In genomic region chr7:27734583-27734982, GRCh38 we compare ENCODE assay signal across 22 cellular contexts. TPM values are rescaled to one million over a fixed set of nuclear protein-coding genes. Genes with fewer than 3 reads are reported as not detected.
DNase-seq lines count a peak whose midpoint lies in the region; ATAC-seq, FAIRE-seq and TF ChIP-seq lines count a peak whose summit lies in the region.
"Had no signal": no experiment of that assay in that cellular context is flagged by ENCODE, and none has a peak within 500 bp of the region (broad histone marks: within the 10 kb centered on the region; RNA-seq: fewer than 3 reads in every experiment).

No MANE protein-coding gene starts in this region.

- H3K4me1 ChIP-seq in K562 (replicated peaks in 1 of 2; ENCODE audit: control insufficient read depth in 2 of 2, insufficient read depth in 2 of 2, low read length in 2 of 2) (peaks cover 7 to 9% of the 10 kb centered on the region in 2 experiments; a peak in 4 of 5 replicates), HepG2 (ENCODE audit: insufficient read depth, low read length) (peaks cover 64% of the 10 kb centered on the region)

- DNase-seq in activated CD4-positive, alpha-beta T cell treated with anti-CD3 and anti-CD28 coated beads, Interleukin-2, amount 10 ng/mL, durations not matched to agents 24 days and 14 days: peak; percentile 49
- no peak for DNase-seq in activated CD4-positive, alpha-beta T cell treated with anti-CD3 and anti-CD28 coated beads for 48 hours
- DNase-seq in K562 (ENCODE audit: extremely low read depth in 1 of 4, low spot score in 3 of 4): no peak
- DNase-seq in HepG2 (ENCODE audit: low spot score): no peak
- DNase-seq in type B pancreatic cell (ENCODE audit: extremely low spot score, unreplicated experiment): no peak
- no peak for DNase-seq in chondrocyte (ENCODE audit: low spot score)
- no peak for DNase-seq in H7
- no peak for DNase-seq in NCI-H526 (lab: John Stamatoyannopoulos, UW)
- DNase-seq: EL, GF-D8, NCI-H1092, NCI-H1436, NCI-H1930, NCI-H226, NCI-H510A treated with DMSO at 0.1 percent for 48 hours, NCI-H82, OCI-M1, RPMI8226, SHP77 treated with DMSO at 0.1 percent for 48 hours had no signal

- H3K27ac ChIP-seq in K562 (ENCODE audit: extremely low read depth, low read depth, low read length) (no peak overlapping the region), HepG2 (ENCODE audit: extremely low read length, insufficient read depth, low read length) (peak overlapping the region; percentile 22)
- H3K27ac ChIP-seq: SK-N-MC had no signal

- TF ChIP-seq EP300 in K562 (IDR thresholded peaks at IDR 0.05; ENCODE audit: low read length) (peak; percentile 72; the same call in 1 of the 2 replicates), HepG2 (IDR thresholded peaks at IDR 0.05; ENCODE audit: low read depth in 2 of 2, low read length in 2 of 2) (no peak), HepG2 (CRISPR knock-in tag; IDR thresholded peaks at IDR 0.05; ENCODE audit: borderline replicate concordance) (no peak)

- in situ Hi-C loops in K562 (cut with MboI): no loop called here
- in situ Hi-C loops in HepG2 (cut with HindIII; ENCODE audit: extremely low pct_ligation_motif_present, low pct_unique_long_range_greater_than_20kb): no loop called here

- H3K9ac ChIP-seq in K562 (ENCODE audit: insufficient read depth in 1 of 2, low read depth in 2 of 2, low read length in 2 of 2) (peak overlapping the region in 1 of 2 experiments; percentile 6; a peak in 1 of 4 replicates), HepG2 (ENCODE audit: insufficient read depth, low read depth, low read length) (no peak overlapping the region)

- TF ChIP-seq CTCF in K562 (IDR thresholded peaks at IDR 0.05 in 2 of 3, conservative IDR thresholded peaks at IDR 0.05 in 1 of 3; ENCODE audit: insufficient read depth in 2 of 3, low read depth in 1 of 3, low read length in 3 of 3) (no peak), HepG2 (CRISPR knock-in tag; IDR thresholded peaks at IDR 0.05) (no peak), type B pancreatic cell (conservative IDR thresholded peaks at IDR 0.05) (no peak), chondrocyte (IDR thresholded peaks at IDR 0.05) (no peak)

- H2AFZ ChIP-seq in K562 (ENCODE audit: low read depth, low read length) (peak overlapping the region; percentile 65; the same call in 1 of the 2 replicates), HepG2 (ENCODE audit: low read length) (no peak overlapping the region)

- intact Hi-C loops in activated CD4-positive, alpha-beta T cell treated with anti-CD3 and anti-CD28 coated beads, Interleukin-2, amount 10 ng/mL, durations not matched to agents 24 days and 14 days (cut with micrococcal nuclease): no loop called here
- intact Hi-C loops in K562 (cut with micrococcal nuclease): no loop called here
- intact Hi-C loops in HepG2 (cut with micrococcal nuclease; ENCODE audit: unreplicated experiment): no loop called here

- H3K4me2 ChIP-seq in K562 (ENCODE audit: insufficient read depth, low read length) (no peak overlapping the region), HepG2 (ENCODE audit: low read depth, low read length) (0 out of 2 replicates have a peak overlapping the region, but pooled peaks have one; percentile 44)

- H3K36me3 ChIP-seq in K562 (ENCODE audit: control insufficient read depth, insufficient read depth, low read length) (no peaks in the 10 kb centered on the region), HepG2 (replicated peaks in 1 of 2; ENCODE audit: control insufficient read depth in 1 of 2, insufficient read depth in 2 of 2, low read length in 2 of 2) (no peaks in the 10 kb centered on the region), H7 (replicated peaks; ENCODE audit: control insufficient read depth, insufficient read depth, low read length) (no peaks in the 10 kb centered on the region)

- no peaks in the 10 kb centered on the region for H3K79me2 ChIP-seq in K562 (ENCODE audit: control insufficient read depth, insufficient read depth, low read length)
- no peaks in the 10 kb centered on the region for H3K79me2 ChIP-seq in HepG2 (ENCODE audit: insufficient read depth, low read length)

- FAIRE-seq in K562 (lab: Jason Lieb, UNC) (no peak), HepG2 (lab: Jason Lieb, UNC) (no peak)
- FAIRE-seq: GM19239 had no signal

- no peaks in the 10 kb centered on the region for H3K27me3 ChIP-seq in K562 (ENCODE audit: control insufficient read depth in 2 of 2, insufficient read depth in 2 of 2, low read length in 2 of 2)
- no peaks in the 10 kb centered on the region; a peak in 1 of 5 replicates for H3K27me3 ChIP-seq in HepG2 (ENCODE audit: control insufficient read depth in 1 of 2, insufficient read depth in 2 of 2, low read length in 2 of 2)
- H3K27me3 ChIP-seq in H7 (ENCODE audit: control insufficient read depth, insufficient read depth, low read length): no peaks in the 10 kb centered on the region

- H4K20me1 ChIP-seq in K562 (replicated peaks; ENCODE audit: control insufficient read depth, insufficient read depth, low read length) (no peaks in the 10 kb centered on the region), HepG2 (ENCODE audit: insufficient read depth, low read length) (no peaks in the 10 kb centered on the region)

- no peaks in the 10 kb centered on the region for H3K9me3 Mint-ChIP-seq in activated CD4-positive, alpha-beta T cell treated with anti-CD3 and anti-CD28 coated beads, Interleukin-2, amount 10 ng/mL, durations not matched to agents 24 days and 14 days
- no peaks in the 10 kb centered on the region for H3K9me3 Mint-ChIP-seq in type B pancreatic cell
- H3K9me3 Mint-ChIP-seq in chondrocyte (ENCODE audit: low read depth): no peaks in the 10 kb centered on the region
- H3K9me3 Mint-ChIP-seq: CD14-positive monocyte had no signal

- H3K27ac Mint-ChIP-seq in activated CD4-positive, alpha-beta T cell treated with anti-CD3 and anti-CD28 coated beads, Interleukin-2, amount 10 ng/mL, durations not matched to agents 24 days and 14 days: no peak overlapping the region
- H3K27ac Mint-ChIP-seq in type B pancreatic cell (peak overlapping the region; percentile 17), chondrocyte (ENCODE audit: unreplicated experiment) (no peak overlapping the region)
- H3K27ac Mint-ChIP-seq: CD14-positive monocyte had no signal

- H3K4me1 Mint-ChIP-seq in activated CD4-positive, alpha-beta T cell treated with anti-CD3 and anti-CD28 coated beads, Interleukin-2, amount 10 ng/mL, durations not matched to agents 24 days and 14 days: peaks cover 6% of the 10 kb centered on the region
- H3K4me1 Mint-ChIP-seq in type B pancreatic cell (ENCODE audit: unreplicated experiment): peaks cover 30% of the 10 kb centered on the region
- peaks cover 7% of the 10 kb centered on the region for H3K4me1 Mint-ChIP-seq in chondrocyte (ENCODE audit: low read depth)

- no peak for TF ChIP-seq POLR2A in K562 (conservative IDR thresholded peaks at IDR 0.05)
- no peak for TF ChIP-seq POLR2A in HepG2 (IDR thresholded peaks at IDR 0.05; ENCODE audit: insufficient read depth in 1 of 2, low read depth in 2 of 2, low read length in 2 of 2)

- no peak overlapping the region for H3K4me3 Mint-ChIP-seq in activated CD4-positive, alpha-beta T cell treated with anti-CD3 and anti-CD28 coated beads, Interleukin-2, amount 10 ng/mL, durations not matched to agents 24 days and 14 days
- H3K4me3 Mint-ChIP-seq in type B pancreatic cell (peak overlapping the region; percentile 13), chondrocyte (ENCODE audit: unreplicated experiment) (no peak overlapping the region)
- H3K4me3 Mint-ChIP-seq: CD14-positive monocyte had no signal

- H3K9me1 ChIP-seq in K562 (ENCODE audit: control insufficient read depth, insufficient read depth, low read length): no peaks in the 10 kb centered on the region

- no TSS peak for BruUV-seq in K562 (replicated peaks; lab: Mats Ljungman, UMichigan)
- no TSS peak for BruUV-seq in HepG2 (replicated peaks; lab: Mats Ljungman, UMichigan)

- 22% methylated on average over 2 of the region's 2 CpGs for WGBS in K562 (ENCODE audit: insufficient coverage, low coverage, missing lambda C conversion rate)
- WGBS in HepG2 (ENCODE audit: low lambda C conversion rate): 59% methylated on average over 2 of the region's 2 CpGs

- CTCF ChIA-PET in K562 (lab: Yijun Ruan, JAX; ENCODE audit: low intra/inter-chr PET ratio) (no interaction called here), HepG2 (lab: Yijun Ruan, JAX; ENCODE audit: low intra/inter-chr PET ratio, low total read pairs) (no interaction called here)

- H3K36me3 Mint-ChIP-seq in activated CD4-positive, alpha-beta T cell treated with anti-CD3 and anti-CD28 coated beads, Interleukin-2, amount 10 ng/mL, durations not matched to agents 24 days and 14 days (ENCODE audit: low read depth): no peaks in the 10 kb centered on the region
- H3K36me3 Mint-ChIP-seq in type B pancreatic cell: no peaks in the 10 kb centered on the region
- no peaks in the 10 kb centered on the region for H3K36me3 Mint-ChIP-seq in chondrocyte (ENCODE audit: low read depth)
- H3K36me3 Mint-ChIP-seq: CD14-positive monocyte had no signal

- TF ChIP-seq RAD21 in K562 (CRISPR knock-in tag; conservative IDR thresholded peaks at IDR 0.05 in 1 of 2, IDR thresholded peaks at IDR 0.05 in 1 of 2) (no peak), HepG2 (CRISPR knock-in tag; IDR thresholded peaks at IDR 0.05) (no peak)

- POLR2A ChIA-PET in K562 (lab: Yijun Ruan, JAX): interaction anchor here (0.6 to 0.7 kb wide), 2 partner anchors 9 to 1662 kb away, joined by 3 read pairs; no protein-coding TSS in a partner anchor
- POLR2A ChIA-PET in HepG2 (lab: Yijun Ruan, JAX): no interaction called here

- H3K9me3 ChIP-seq in K562 (replicated peaks; ENCODE audit: control insufficient read depth, insufficient read depth, low read depth, low read length) (no peaks in the 10 kb centered on the region), HepG2 (ENCODE audit: low read length) (no peaks in the 10 kb centered on the region)

- H3K4me3 ChIP-seq in K562 (no peak overlapping the region), HepG2 (replicated peaks in 1 of 3; ENCODE audit: insufficient read depth in 1 of 3, low read depth in 2 of 3, low read length in 3 of 3) (no peak overlapping the region), H7 (ENCODE audit: insufficient read depth, low read depth, low read length) (no peak overlapping the region)
- H3K4me3 ChIP-seq: SK-N-MC had no signal

- peaks cover 22% of the 10 kb centered on the region for H3K27me3 Mint-ChIP-seq in activated CD4-positive, alpha-beta T cell treated with anti-CD3 and anti-CD28 coated beads, Interleukin-2, amount 10 ng/mL, durations not matched to agents 24 days and 14 days
- H3K27me3 Mint-ChIP-seq in type B pancreatic cell (no peaks in the 10 kb centered on the region), chondrocyte (ENCODE audit: low read depth) (no peaks in the 10 kb centered on the region)

- ATAC-seq in K562 (peak; percentile 42; the same call in 2 of the 3 replicates), HepG2 (no peak)

RNA-seq across cellular contexts. Expression of gene TAX1BP1, which starts 5.4 kb away (rescaled TPM):
- total RNA-seq in activated CD4-positive, alpha-beta T cell treated with anti-CD3 and anti-CD28 coated beads, Interleukin-2, amount 10 ng/mL, durations not matched to agents 24 days and 14 days: 80.3 and 91.5 TPM in 2 replicates
- 31.5 and 80.4 TPM in 2 replicates for total RNA-seq in K562 (2011; cell fraction: chromatin; rRNA removed; ENCODE audit: low replicate concordance)
- 20.5 and 28.6 TPM in 2 replicates for total RNA-seq in K562 (2011; cell fraction: nucleolus; rRNA removed)
- total RNA-seq in K562 (2011; cell fraction: nucleoplasm; rRNA removed): 35.2 and 42.7 TPM in 2 replicates
- total RNA-seq in K562 (2014; rRNA removed) (43.2 and 49.0 TPM in 2 replicates), K562 (2014; rRNA removed; fragmentation: Illumina TruSeq; extraction: Trizol) (75.9 and 91.9 TPM in 2 replicates), K562 (2015; rRNA removed; fragmentation: Illumina TruSeq; extraction: Trizol) (58.9 and 64.7 TPM in 2 replicates), K562 (2021) (59.5 and 61.8 TPM in 2 replicates), HepG2 (2016; rRNA removed; fragmentation: Illumina TruSeq; extraction: Trizol) (98.9 and 177 TPM in 2 replicates), type B pancreatic cell (ENCODE audit: low replicate concordance) (87.6 and 118 TPM in 2 replicates), chondrocyte (86.5 to 91.3 TPM (median 90.6 TPM) in 3 replicates)
- polyA plus RNA-seq in K562 (2011; rRNA removed) (113 and 119 TPM in 2 replicates), K562 (2014; fragmentation: Illumina TruSeq; extraction: Trizol) (81.8 and 94.3 TPM in 2 replicates), K562 (2014; fragmentation: Nextera tagmentation; extraction: Ambion mirVana) (100 to 1,000 TPM; 109 TPM), K562 (2014; rRNA removed) (60.7 and 63.1 TPM in 2 replicates), HepG2 (2011; rRNA removed) (78.8 and 95.2 TPM in 2 replicates)
- polyA plus RNA-seq in K562 (2011; cell fraction: cytosol; rRNA removed): 37.4 and 69.9 TPM in 2 replicates
- polyA plus RNA-seq in K562 (2011; cell fraction: nucleus; rRNA removed): 30.8 and 48.8 TPM in 2 replicates
- polyA plus RNA-seq in K562 (2012): 62.0 and 83.0 TPM in 2 replicates
- 90.9 and 117 TPM in 2 replicates for polyA minus RNA-seq in K562 (2011; rRNA and poly(A)+ RNA removed)
- polyA minus RNA-seq in K562 (2011; cell fraction: cytosol; rRNA and poly(A)+ RNA removed): 20.3 and 22.8 TPM in 2 replicates
- 57.8 and 99.0 TPM in 2 replicates for polyA minus RNA-seq in K562 (2011; cell fraction: nucleus; rRNA and poly(A)+ RNA removed)
- total RNA-seq in HepG2 (2016; cell fraction: cytosol; rRNA removed; fragmentation: Illumina TruSeq; extraction: Trizol; ENCODE audit: low read depth): 15.4 and 20.0 TPM in 2 replicates
- 99.7 and 175 TPM in 2 replicates for total RNA-seq in HepG2 (2016; cell fraction: insoluble cytoplasmic fraction; rRNA removed; fragmentation: Illumina TruSeq; extraction: Trizol)
- total RNA-seq in HepG2 (2016; cell fraction: membrane; rRNA removed; fragmentation: Illumina TruSeq; extraction: Trizol): 41.7 and 45.4 TPM in 2 replicates
- total RNA-seq in HepG2 (2016; cell fraction: nucleus; rRNA removed; fragmentation: Illumina TruSeq; extraction: Trizol): 83.0 and 86.5 TPM in 2 replicates
- polyA plus RNA-seq in HepG2 (2011; cell fraction: cytosol; rRNA removed): 51.1 and 75.1 TPM in 2 replicates
- polyA plus RNA-seq in HepG2 (2011; cell fraction: nucleus; rRNA removed): 20.4 and 20.8 TPM in 2 replicates
- 60.1 and 77.8 TPM in 2 replicates for polyA plus RNA-seq in HepG2 (2012)
- 5.9 and 6.6 TPM in 2 replicates for polyA plus RNA-seq in HepG2 (2016; cell fraction: cytosol; fragmentation: Illumina TruSeq; extraction: Trizol; ENCODE audit: low read depth)
- 137 and 142 TPM in 2 replicates for polyA plus RNA-seq in HepG2 (2016; cell fraction: insoluble cytoplasmic fraction; fragmentation: Illumina TruSeq; extraction: Trizol; ENCODE audit: low read depth)
- polyA plus RNA-seq in HepG2 (2016; cell fraction: membrane; fragmentation: Illumina TruSeq; extraction: Trizol; ENCODE audit: low read depth): 15.0 and 16.7 TPM in 2 replicates
- 48.0 and 52.6 TPM in 2 replicates for polyA plus RNA-seq in HepG2 (2016; cell fraction: nucleus; fragmentation: Illumina TruSeq; extraction: Trizol; ENCODE audit: insufficient read depth, low read depth)
- 114 and 126 TPM in 2 replicates for polyA minus RNA-seq in HepG2 (2011; rRNA and poly(A)+ RNA removed; ENCODE audit: low replicate concordance)
- polyA minus RNA-seq in HepG2 (2011; cell fraction: cytosol; rRNA and poly(A)+ RNA removed): 36.9 and 45.1 TPM in 2 replicates
- 152 and 235 TPM in 2 replicates for polyA minus RNA-seq in HepG2 (2011; cell fraction: nucleus; rRNA and poly(A)+ RNA removed)
- total RNA-seq in H7 (2014; rRNA removed; shearing (Covaris generic)): 51.6 and 62.2 TPM in 2 replicates
